34 cellular contexts compared by ENCODE assay signal in the genomic region with DNA sequence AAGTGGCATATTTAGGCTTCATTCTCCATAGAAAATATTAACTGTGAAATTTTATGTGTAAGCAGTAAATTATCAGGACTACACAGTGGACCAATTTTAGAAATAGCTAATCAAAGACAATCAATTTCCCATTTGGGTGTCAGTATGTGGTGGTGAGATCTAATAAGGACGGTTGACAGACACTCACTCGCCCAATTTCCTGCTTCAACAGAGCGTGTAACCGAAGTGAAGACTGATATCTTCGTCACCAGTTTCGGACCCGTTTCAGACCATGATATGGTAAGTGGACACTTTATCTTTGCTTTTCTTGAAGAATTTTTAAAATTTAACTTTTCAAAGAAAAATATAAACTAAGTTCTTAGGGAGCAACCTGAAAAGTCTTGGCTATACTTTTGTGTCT. TPM values are rescaled to one million over a fixed set of nuclear protein-coding genes. Genes with fewer than 3 reads are reported as not detected.
"Had no signal": no experiment of that assay in that cellular context is flagged by ENCODE, and none has a peak within 500 bp of the region (broad histone marks: within the 10 kb centered on the region; RNA-seq: fewer than 3 reads in every experiment).

No MANE protein-coding gene starts in this region.

- H3K27ac ChIP-seq: colonic mucosa, epithelial cell of prostate, esophagus squamous epithelium, gastrocnemius medialis, heart right ventricle, left lung, lower lobe of right lung had no signal

- H3K4me3 ChIP-seq: colonic mucosa, esophagus squamous epithelium, gastrocnemius medialis, heart right ventricle, left lung, lower lobe of right lung, mucosa of descending colon had no signal

- H3K4me1 ChIP-seq: colonic mucosa, esophagus squamous epithelium, gastrocnemius medialis, heart right ventricle, left lung, lower lobe of right lung had no signal

- H3K9me3 ChIP-seq: colonic mucosa, esophagus squamous epithelium, gastrocnemius medialis, heart right ventricle, left lung, lower lobe of right lung, mucosa of descending colon had no signal

- ATAC-seq: effector memory CD8-positive, alpha-beta T cell; esophagus mucosa; gastrocnemius medialis; heart right ventricle; left lung; left ventricle myocardium superior; lower lobe of right lung; mucosa of descending colon; naive thymus-derived CD8-positive, alpha-beta T cell had no signal

- H3K36me3 ChIP-seq: colonic mucosa, esophagus squamous epithelium, gastrocnemius medialis, heart right ventricle, left lung, lower lobe of right lung had no signal

- FAIRE-seq: endometrium, islet of Langerhans, keratinocyte had no signal

- DNase-seq: colonic mucosa; cortex of kidney; effector CD8-positive, alpha-beta T cell; effector memory CD8-positive, alpha-beta T cell; endodermal cell; erythroblast; esophagus squamous epithelium; foreskin fibroblast; foreskin melanocyte; gastrocnemius medialis; glutamatergic neuron; head of caudate nucleus; heart right ventricle; hippocampal formation; kidney glomerular epithelial cell; left lung; left ventricle myocardium superior; lower lobe of right lung; mesenchymal stem cell; mucosa of descending colon; naive B cell; naive thymus-derived CD8-positive, alpha-beta T cell had no signal

RNA-seq across cellular contexts. Expression of a gene that starts 17.6 kb away (rescaled TPM):
- total RNA-seq: colonic mucosa; dermis microvascular lymphatic vessel endothelial cell; esophagus mucosa; esophagus squamous epithelium; gastrocnemius medialis; glomerular endothelial cell; heart right ventricle; left lung; left ventricle myocardium superior; lower leg skin; lower lobe of right lung; lung microvascular endothelial cell; mesenteric fat pad; mesothelial cell of epicardium; mucosa of descending colon; myocyte; naive thymus-derived CD8-positive, alpha-beta T cell had no signal
- polyA plus RNA-seq: heart right ventricle; keratinocyte; naive thymus-derived CD8-positive, alpha-beta T cell had no signal
